8 cellular contexts compared by ENCODE assay signal in genomic region chr15:43791993-43792760, GRCh38. TPM values are rescaled to one million over a fixed set of nuclear protein-coding genes. Genes with fewer than 3 reads are reported as not detected.
DNase-seq lines count a peak whose midpoint lies in the region; ATAC-seq and TF ChIP-seq lines count a peak whose summit lies in the region.

Gene SERF2, plus strand, starts transcription at chr15:43792320. Its CDS starts 57 bp downstream, at chr15:43792377.

- peak within 1 kb of the TSS; percentile 90 for H3K9ac ChIP-seq in SU-DHL-6 (ENCODE audit: low read length)

- H3K9me2 ChIP-seq in SU-DHL-6 (replicated peaks; ENCODE audit: insufficient read depth, low read length), result no peaks in the 10 kb centered on the region

- H3K27ac Mint-ChIP-seq in activated naive CD8-positive, alpha-beta T cell treated with anti-CD3 and anti-CD28 coated beads, Interleukin-2, amount 10 ng/mL, durations not matched to agents 7 days and 5 days, result peak within 1 kb of the TSS; percentile 94

- TF ChIP-seq EP300 in ovary (IDR thresholded peaks at IDR 0.05), result peak; percentile 32

- H3K4me1 ChIP-seq in ovary (ENCODE audit: insufficient read depth) (peaks cover 10% of the 10 kb centered on the region), thyroid gland (peaks cover 16 to 27% of the 10 kb centered on the region in 2 donors)

- TF ChIP-seq POLR2A in ovary (IDR thresholded peaks at IDR 0.05), result peak; percentile 98
- TF ChIP-seq POLR2A in thyroid gland (IDR thresholded peaks at IDR 0.05), result peak; percentile 93 to 99

- peaks cover 37% of the 10 kb centered on the region for H3K4me1 Mint-ChIP-seq in activated naive CD8-positive, alpha-beta T cell treated with anti-CD3 and anti-CD28 coated beads, Interleukin-2, amount 10 ng/mL, durations not matched to agents 7 days and 5 days

- H3K36me3 ChIP-seq in SU-DHL-6 (ENCODE audit: low read length), result peaks cover 11% of the 10 kb centered on the region
- no peaks in the 10 kb centered on the region for H3K36me3 ChIP-seq in ovary
- H3K36me3 ChIP-seq in thyroid gland, result peaks cover 13 to 16% of the 10 kb centered on the region in 2 donors

- WGBS in ovary, 3 donors, result 0 to 1% (median 0%) methylated on average over 59 to 66 of the region's 66 CpGs
- WGBS in thyroid gland, 2 donors, result 0 to 1% methylated on average over 2 to 43 of the region's 66 CpGs

- H3F3A ChIP-seq in SU-DHL-6 (ENCODE audit: insufficient read depth), result peaks cover 72% of the 10 kb centered on the region

- peak within 1 kb of the TSS; percentile 90 for H3K4me3 Mint-ChIP-seq in activated naive CD8-positive, alpha-beta T cell treated with anti-CD3 and anti-CD28 coated beads, Interleukin-2, amount 10 ng/mL, durations not matched to agents 7 days and 5 days

- peak; percentile 94 for DNase-seq in GM10266 (ENCODE audit: extremely low spot score)
- DNase-seq in NCI-H128 (lab: John Stamatoyannopoulos, UW; ENCODE audit: unreplicated experiment), result peak; percentile 93
- DNase-seq in activated naive CD8-positive, alpha-beta T cell treated with anti-CD3 and anti-CD28 coated beads, Interleukin-2, amount 10 ng/mL, durations not matched to agents 7 days and 5 days, result peak; percentile 98
- DNase-seq in head of caudate nucleus, result peak; percentile 100
- DNase-seq in ovary, result peak; percentile 100
- peak; percentile 100 for DNase-seq in thyroid gland

- POLR2A ChIA-PET in activated naive CD8-positive, alpha-beta T cell treated with anti-CD3 and anti-CD28 coated beads, Interleukin-2, amount 10 ng/mL, durations not matched to agents 7 days and 5 days (lab: Charles Lee), result interaction anchor here (0.7 to 6.9 kb wide), 9 partner anchors 9 to 44 kb away, joined by 3 to 80 read pairs (median 5); partner anchors contain the start of genes ELL3, HYPK, MFAP1 and SERINC4

- no peaks in the 10 kb centered on the region for H3K9me3 ChIP-seq in SU-DHL-6 (ENCODE audit: insufficient read depth, low read length)
- H3K9me3 ChIP-seq in ovary, result no peaks in the 10 kb centered on the region
- no peaks in the 10 kb centered on the region for H3K9me3 ChIP-seq in thyroid gland

- peak; percentile 91 for ATAC-seq in HG02642 (IDR thresholded peaks at IDR 0.05; ENCODE audit: poor library complexity, unreplicated experiment)
- peak; percentile 96 for ATAC-seq in activated naive CD8-positive, alpha-beta T cell treated with anti-CD3 and anti-CD28 coated beads, Interleukin-2, amount 10 ng/mL, durations not matched to agents 7 days and 5 days (ENCODE audit: low read depth)

- H3K9me3 Mint-ChIP-seq in activated naive CD8-positive, alpha-beta T cell treated with anti-CD3 and anti-CD28 coated beads, Interleukin-2, amount 10 ng/mL, durations not matched to agents 7 days and 5 days, result no peaks in the 10 kb centered on the region

- H4K20me1 ChIP-seq in SU-DHL-6 (ENCODE audit: low read depth, low read length), result no peaks in the 10 kb centered on the region

- H3K27me3 ChIP-seq in SU-DHL-6 (ENCODE audit: low read length) (no peaks in the 10 kb centered on the region), ovary (no peaks in the 10 kb centered on the region), thyroid gland (no peaks in the 10 kb centered on the region)

- H3K4me2 ChIP-seq in SU-DHL-6 (ENCODE audit: low read depth, low read length, poor library complexity, severe bottlenecking), result peak within 1 kb of the TSS; percentile 70

- H3K79me2 ChIP-seq in SU-DHL-6 (ENCODE audit: insufficient read depth, low read length), result peaks cover 26% of the 10 kb centered on the region

- intact Hi-C loops in head of caudate nucleus (cut with DNase I), result loop anchor here (10.0 kb wide), 1 partner anchor 47 kb away; the partner anchor contains the start of gene PDIA3
- intact Hi-C loops in ovary (cut with DNase I), result no loop called here
- intact Hi-C loops in thyroid gland (cut with DNase I), result no loop called here

- peak within 1 kb of the TSS; percentile 72 for H3K4me3 ChIP-seq in SU-DHL-6 (ENCODE audit: insufficient read depth, low read length, poor library complexity, severe bottlenecking)
- peak within 1 kb of the TSS; percentile 94 for H3K4me3 ChIP-seq in ovary
- peak within 1 kb of the TSS; percentile 64 to 100 (median 85) for H3K4me3 ChIP-seq in thyroid gland (replicated peaks in 1 of 3)

- no peak within 1 kb of the TSS for H2AFZ ChIP-seq in SU-DHL-6 (ENCODE audit: low read depth, low read length, severe bottlenecking)

- TF ChIP-seq CTCF in GM10266 (IDR thresholded peaks at IDR 0.05; ENCODE audit: control insufficient read depth, insufficient read depth, low read depth, missing control alignments) (no peak), SU-DHL-6 (IDR thresholded peaks at IDR 0.05; ENCODE audit: insufficient read depth, low read length, poor library complexity, severe bottlenecking) (no peak), ovary (IDR thresholded peaks at IDR 0.05) (no peak), thyroid gland (IDR thresholded peaks at IDR 0.05) (peak in 1 of 6 experiments; percentile 23)

- H3K27ac ChIP-seq in SU-DHL-6 (ENCODE audit: low read depth, low read length) (peak within 1 kb of the TSS; percentile 99), ovary (peak within 1 kb of the TSS; percentile 72 to 91), thyroid gland (peak within 1 kb of the TSS; percentile 86 to 96 (median 92))

- H3K27me3 Mint-ChIP-seq in activated naive CD8-positive, alpha-beta T cell treated with anti-CD3 and anti-CD28 coated beads, Interleukin-2, amount 10 ng/mL, durations not matched to agents 7 days and 5 days, result no peaks in the 10 kb centered on the region

- H3K36me3 Mint-ChIP-seq in activated naive CD8-positive, alpha-beta T cell treated with anti-CD3 and anti-CD28 coated beads, Interleukin-2, amount 10 ng/mL, durations not matched to agents 7 days and 5 days, result peaks cover 23% of the 10 kb centered on the region

RNA-seq across cellular contexts. Expression of gene SERF2, which starts in this region (rescaled TPM):
- total RNA-seq in activated naive CD8-positive, alpha-beta T cell treated with anti-CD3 and anti-CD28 coated beads, Interleukin-2, amount 10 ng/mL, durations not matched to agents 7 days and 5 days, result 100 to 1,000 TPM; 926 to 987 TPM
- total RNA-seq in ovary (100 to 1,000 TPM; 433 to 587 (median 484) TPM), thyroid gland (1,000 to 10,000 TPM in 2 of 4 donors, 100 to 1,000 TPM in 2; 331 to 1,163 (median 700) TPM)
- polyA plus RNA-seq in ovary, result 100 to 1,000 TPM; 254 to 981 TPM

Comparison
In these comparisons a context has a peak if more than half of its experiments do, and no peak if none do; other contexts are left out.
1. Peak in every context shown above with its lines: DNase-seq, ATAC-seq, H3K4me3 ChIP-seq and H3K27ac ChIP-seq.